In the genomic region with DNA sequence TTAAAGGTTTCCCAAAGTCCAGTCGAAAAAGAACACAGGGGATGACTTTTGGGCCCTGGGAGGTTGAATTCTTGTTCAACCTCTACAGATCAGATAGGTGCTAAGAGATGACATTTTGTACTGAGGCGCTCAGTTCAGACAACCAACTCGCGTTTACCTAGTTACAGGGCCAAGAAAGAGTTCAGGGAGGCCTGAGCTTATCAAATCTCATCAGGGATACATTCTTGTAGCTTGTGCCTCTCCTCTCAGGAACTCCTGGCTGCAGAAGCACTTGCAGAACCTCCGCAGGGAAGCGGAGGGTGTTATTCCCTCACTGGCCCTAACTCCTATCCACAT, we compare ENCODE assay signal across 9 cellular contexts. TPM values are rescaled to one million over a fixed set of nuclear protein-coding genes. Genes with fewer than 3 reads are reported as not detected.
DNase-seq lines count a peak whose midpoint lies in the region; ATAC-seq, FAIRE-seq and TF ChIP-seq lines count a peak whose summit lies in the region.
"Had no signal": no experiment of that assay in that cellular context is flagged by ENCODE, and none has a peak within 500 bp of the region (broad histone marks: within the 10 kb centered on the region; RNA-seq: fewer than 3 reads in every experiment).

No MANE protein-coding gene starts in this region.

- DNase-seq in A549 (ENCODE audit: low read depth in 1 of 2, low spot score in 1 of 2) (no peak), cardiac fibroblast (ENCODE audit: low read depth in 2 of 2) (no peak), NOMO-1 treated with DMSO at 0.1 percent for 48 hours (lab: John Stamatoyannopoulos, UW; ENCODE audit: unreplicated experiment) (no peak), caudate nucleus (lab: John Stamatoyannopoulos, UW) (no peak), SIG-M5 (lab: John Stamatoyannopoulos, UW) (no peak)

- H3K9me3 ChIP-seq in A549 (peaks cover 87% of the 10 kb centered on the region), mononuclear cell (ENCODE audit: low read depth, low read length) (peaks cover 23% of the 10 kb centered on the region)

- no peak for FAIRE-seq in A549 (lab: Jason Lieb, UNC)
- FAIRE-seq: TTC549 had no signal

- H3K27ac ChIP-seq in A549 (peak overlapping the region; percentile 63 to 87; a peak in 5 of 6 replicates), caudate nucleus (ENCODE audit: low read depth, low read length) (no peak overlapping the region)

- peaks cover 31% of the 10 kb centered on the region for H3K36me3 Mint-ChIP-seq in IgD-negative memory B cell

- H3K4me3 ChIP-seq in A549 (peak overlapping the region; percentile 73), cardiac fibroblast (replicated peaks in 1 of 2; ENCODE audit: low read depth in 2 of 2, low read length in 2 of 2) (peak overlapping the region; percentile 91 to 97), mononuclear cell (ENCODE audit: low read length) (peak overlapping the region; percentile 78)

- no peak; a peak in 2 of 6 replicates for ATAC-seq in A549
- no peak for ATAC-seq in HG03521 (IDR thresholded peaks at IDR 0.05; ENCODE audit: unreplicated experiment)

- TF ChIP-seq CTCF in A549 (IDR thresholded peaks at IDR 0.05) = no peak
- TF ChIP-seq CTCF in cardiac fibroblast (IDR thresholded peaks at IDR 0.05; ENCODE audit: low read depth, low read length) = no peak

- no peak for TF ChIP-seq RAD21 in A549 (conservative IDR thresholded peaks at IDR 0.05 in 1 of 2, IDR thresholded peaks at IDR 0.05 in 1 of 2)

- no peaks in the 10 kb centered on the region for H3K27me3 ChIP-seq in mononuclear cell (ENCODE audit: insufficient read depth, low read length)

- peak overlapping the region in 2 of 3 donors; percentile 68 to 98 for H3K27ac Mint-ChIP-seq in IgD-negative memory B cell

- POLR2A ChIA-PET in A549 (lab: Yijun Ruan, JAX) = interaction anchor here (1.5 to 1.6 kb wide), 3 partner anchors 22 to 72 kb away, joined by 7 read pairs; a partner anchor contains a TSS

- 72% methylated on average over 6 of the region's 6 CpGs for WGBS in A549 (ENCODE audit: missing lambda C conversion rate)

- peaks cover 10 to 20% (median 20%) of the 10 kb centered on the region in 3 donors for H3K9me3 Mint-ChIP-seq in IgD-negative memory B cell

- H3K4me3 Mint-ChIP-seq in IgD-negative memory B cell = peak overlapping the region; percentile 95 to 99 (median 97)

- no peaks in the 10 kb centered on the region for H3K27me3 Mint-ChIP-seq in IgD-negative memory B cell

- H3K4me1 ChIP-seq in A549 (no peaks in the 10 kb centered on the region), mononuclear cell (ENCODE audit: insufficient read depth, low read length) (peaks cover 17% of the 10 kb centered on the region)

- peaks cover 11 to 22% (median 21%) of the 10 kb centered on the region in 3 donors for H3K4me1 Mint-ChIP-seq in IgD-negative memory B cell

- TF ChIP-seq EP300 in A549 (IDR thresholded peaks at IDR 0.05) = no peak

- TF ChIP-seq POLR2A in A549 (IDR thresholded peaks at IDR 0.05; ENCODE audit: low read length) = no peak

- peak overlapping the region; percentile 72 for H3K4me2 ChIP-seq in A549

- CTCF ChIA-PET in A549 (lab: Yijun Ruan, JAX) = interaction anchor here (0.6 to 1.4 kb wide), 3 partner anchors 10 to 463 kb away, joined by 3 read pairs; no protein-coding TSS in a partner anchor

TF ChIP-seq in A549, 52 proteins besides CTCF, POLR2A, EP300 and RAD21:
- no peak for TF ChIP-seq HOXB13 (CRISPR knock-in tag; IDR thresholded peaks at IDR 0.05; ENCODE audit: low read depth)
- TF ChIP-seq CBX2 (IDR thresholded peaks at IDR 0.05; ENCODE audit: borderline replicate concordance, low read depth) = no peak
- TF ChIP-seq, protein P1, sequence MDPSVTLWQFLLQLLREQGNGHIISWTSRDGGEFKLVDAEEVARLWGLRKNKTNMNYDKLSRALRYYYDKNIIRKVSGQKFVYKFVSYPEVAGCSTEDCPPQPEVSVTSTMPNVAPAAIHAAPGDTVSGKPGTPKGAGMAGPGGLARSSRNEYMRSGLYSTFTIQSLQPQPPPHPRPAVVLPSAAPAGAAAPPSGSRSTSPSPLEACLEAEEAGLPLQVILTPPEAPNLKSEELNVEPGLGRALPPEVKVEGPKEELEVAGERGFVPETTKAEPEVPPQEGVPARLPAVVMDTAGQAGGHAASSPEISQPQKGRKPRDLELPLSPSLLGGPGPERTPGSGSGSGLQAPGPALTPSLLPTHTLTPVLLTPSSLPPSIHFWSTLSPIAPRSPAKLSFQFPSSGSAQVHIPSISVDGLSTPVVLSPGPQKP (IDR thresholded peaks at IDR 0.05; ENCODE audit: low read depth, low read length) = no peak
- no peak for TF ChIP-seq ZC3H11A (IDR thresholded peaks at IDR 0.05)
- TF ChIP-seq POLR2AphosphoS2 (conservative IDR thresholded peaks at IDR 0.05; ENCODE audit: low read length) = no peak
- no peak for TF ChIP-seq JUNB (IDR thresholded peaks at IDR 0.05)
- no peak for TF ChIP-seq HOXB5 (CRISPR knock-in tag; IDR thresholded peaks at IDR 0.05)
- TF ChIP-seq PHF8 (IDR thresholded peaks at IDR 0.05; ENCODE audit: borderline replicate concordance, low read depth) = no peak
- TF ChIP-seq, protein P2, sequence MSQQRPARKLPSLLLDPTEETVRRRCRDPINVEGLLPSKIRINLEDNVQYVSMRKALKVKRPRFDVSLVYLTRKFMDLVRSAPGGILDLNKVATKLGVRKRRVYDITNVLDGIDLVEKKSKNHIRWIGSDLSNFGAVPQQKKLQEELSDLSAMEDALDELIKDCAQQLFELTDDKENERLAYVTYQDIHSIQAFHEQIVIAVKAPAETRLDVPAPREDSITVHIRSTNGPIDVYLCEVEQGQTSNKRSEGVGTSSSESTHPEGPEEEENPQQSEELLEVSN (IDR thresholded peaks at IDR 0.05; ENCODE audit: borderline replicate concordance, low read depth) = no peak
- TF ChIP-seq, protein P3, sequence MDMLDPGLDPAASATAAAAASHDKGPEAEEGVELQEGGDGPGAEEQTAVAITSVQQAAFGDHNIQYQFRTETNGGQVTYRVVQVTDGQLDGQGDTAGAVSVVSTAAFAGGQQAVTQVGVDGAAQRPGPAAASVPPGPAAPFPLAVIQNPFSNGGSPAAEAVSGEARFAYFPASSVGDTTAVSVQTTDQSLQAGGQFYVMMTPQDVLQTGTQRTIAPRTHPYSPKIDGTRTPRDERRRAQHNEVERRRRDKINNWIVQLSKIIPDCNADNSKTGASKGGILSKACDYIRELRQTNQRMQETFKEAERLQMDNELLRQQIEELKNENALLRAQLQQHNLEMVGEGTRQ (IDR thresholded peaks at IDR 0.05) = no peak
- no peak for TF ChIP-seq BHLHE40 (IDR thresholded peaks at IDR 0.05; ENCODE audit: low read depth, low read length)
- no peak for TF ChIP-seq RARB (CRISPR knock-in tag; IDR thresholded peaks at IDR 0.05)
- TF ChIP-seq, protein P4, sequence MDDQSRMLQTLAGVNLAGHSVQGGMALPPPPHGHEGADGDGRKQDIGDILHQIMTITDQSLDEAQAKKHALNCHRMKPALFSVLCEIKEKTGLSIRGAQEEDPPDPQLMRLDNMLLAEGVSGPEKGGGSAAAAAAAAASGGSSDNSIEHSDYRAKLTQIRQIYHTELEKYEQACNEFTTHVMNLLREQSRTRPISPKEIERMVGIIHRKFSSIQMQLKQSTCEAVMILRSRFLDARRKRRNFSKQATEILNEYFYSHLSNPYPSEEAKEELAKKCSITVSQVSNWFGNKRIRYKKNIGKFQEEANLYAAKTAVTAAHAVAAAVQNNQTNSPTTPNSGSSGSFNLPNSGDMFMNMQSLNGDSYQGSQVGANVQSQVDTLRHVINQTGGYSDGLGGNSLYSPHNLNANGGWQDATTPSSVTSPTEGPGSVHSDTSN (IDR thresholded peaks at IDR 0.05) = no peak
- no peak for TF ChIP-seq CEBPB (IDR thresholded peaks at IDR 0.05)
- TF ChIP-seq JUN (IDR thresholded peaks at IDR 0.05) = no peak
- TF ChIP-seq EHMT2 (IDR thresholded peaks at IDR 0.05; ENCODE audit: low read depth) = no peak
- TF ChIP-seq NFE2L2 (conservative IDR thresholded peaks at IDR 0.05; ENCODE audit: low read length) = no peak
TF ChIP-seq in A549: peak in this region for 0.

RNA-seq across cellular contexts. Expression of a gene that starts 0.8 kb away (rescaled TPM):
- 9.3 and 10.5 TPM in 2 replicates for polyA plus RNA-seq in A549 (2011; rRNA removed)
- polyA plus RNA-seq in A549 (2012; cell fraction: cytosol; rRNA removed) = 2.3 and 4.4 TPM in 2 replicates
- 3.3 and 4.7 TPM in 2 replicates for polyA plus RNA-seq in A549 (2012; cell fraction: nucleus; rRNA removed)
- 5.3 to 7.0 TPM (median 6.1 TPM) in 3 replicates for polyA plus RNA-seq in A549 (2017; fragmentation: RNase III; extraction: RNeasy Plus Mini Kit Qiagen cat#74134 plus additional on column Dnase treatment)
- polyA minus RNA-seq in A549 (2011; rRNA and poly(A)+ RNA removed) = 10.2 and 14.7 TPM in 2 replicates
- 13.4 TPM for polyA plus RNA-seq in IgD-negative memory B cell
- 36.6 TPM for total RNA-seq in mononuclear cell

RNA-seq across cellular contexts. Expression of a gene that starts 20.0 kb away (rescaled TPM):
- polyA plus RNA-seq in A549 (2011; rRNA removed) (1.4 and 1.5 TPM in 2 replicates), A549 (2017; fragmentation: RNase III; extraction: RNeasy Plus Mini Kit Qiagen cat#74134 plus additional on column Dnase treatment) (0.85 to 1.1 TPM (median 1.0 TPM) in 3 replicates), IgD-negative memory B cell (20.7 TPM)
- 0.78 and 0.83 TPM in 2 replicates for polyA plus RNA-seq in A549 (2012; cell fraction: cytosol; rRNA removed)
- 1.2 and 2.2 TPM in 2 replicates for polyA plus RNA-seq in A549 (2012; cell fraction: nucleus; rRNA removed)
- 1.9 and 2.3 TPM in 2 replicates for polyA minus RNA-seq in A549 (2011; rRNA and poly(A)+ RNA removed)
- 10.3 TPM for total RNA-seq in mononuclear cell

RNA-seq across cellular contexts. Expression of a gene that starts 22.0 kb away (rescaled TPM):
- polyA plus RNA-seq in A549 (2011; rRNA removed) (8.1 and 8.2 TPM in 2 replicates), A549 (2017; fragmentation: RNase III; extraction: RNeasy Plus Mini Kit Qiagen cat#74134 plus additional on column Dnase treatment) (7.1 to 8.5 TPM (median 7.3 TPM) in 3 replicates), IgD-negative memory B cell (19.5 TPM)
- 4.5 and 5.5 TPM in 2 replicates for polyA plus RNA-seq in A549 (2012; cell fraction: cytosol; rRNA removed)
- polyA plus RNA-seq in A549 (2012; cell fraction: nucleus; rRNA removed) = 4.4 and 5.9 TPM in 2 replicates
- polyA minus RNA-seq in A549 (2011; rRNA and poly(A)+ RNA removed) = 7.0 and 7.5 TPM in 2 replicates
- total RNA-seq in mononuclear cell = 56.8 TPM

RNA-seq across cellular contexts. Expression of a gene that starts 38.4 kb away (rescaled TPM):
- polyA plus RNA-seq in A549 (2011; rRNA removed) (not detected in 2 replicates), A549 (2017; fragmentation: RNase III; extraction: RNeasy Plus Mini Kit Qiagen cat#74134 plus additional on column Dnase treatment) (not detected in 3 replicates), IgD-negative memory B cell (5.0 TPM)
- not detected in 2 replicates for polyA plus RNA-seq in A549 (2012; cell fraction: cytosol; rRNA removed)
- not detected in 2 replicates for polyA plus RNA-seq in A549 (2012; cell fraction: nucleus; rRNA removed)
- not detected in 2 replicates for polyA minus RNA-seq in A549 (2011; rRNA and poly(A)+ RNA removed)
- 5.5 TPM for total RNA-seq in mononuclear cell
